ENCODE assay signal across 18 cellular contexts in the genomic region with DNA sequence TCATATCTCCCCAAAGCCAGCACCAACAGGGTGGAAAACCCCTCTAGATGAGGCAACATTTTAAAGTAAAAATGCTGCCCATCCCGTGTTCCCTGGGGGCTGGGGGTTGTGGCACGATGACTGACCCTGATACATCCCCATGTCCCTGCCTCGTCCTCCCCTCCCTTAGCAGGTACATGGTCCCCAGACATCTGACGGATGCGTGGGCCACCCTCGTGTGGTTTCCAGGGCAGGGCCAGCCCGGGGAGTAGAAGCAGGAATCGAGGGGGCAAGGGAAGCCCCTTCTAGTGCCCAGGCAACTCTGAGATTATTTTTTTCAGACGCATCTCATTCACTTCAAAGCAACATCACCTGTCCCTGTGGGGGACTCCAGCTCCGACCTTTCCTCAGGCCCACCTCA. TPM values are rescaled to one million over a fixed set of nuclear protein-coding genes. Genes with fewer than 3 reads are reported as not detected.
"Had no signal": no experiment of that assay in that cellular context is flagged by ENCODE, and none has a peak within 500 bp of the region (broad histone marks: within the 10 kb centered on the region; RNA-seq: fewer than 3 reads in every experiment).

No MANE protein-coding gene starts in this region.

- ATAC-seq: left colon; mucosa of descending colon; naive thymus-derived CD8-positive, alpha-beta T cell had no signal

- H3K9me3 Mint-ChIP-seq: naive thymus-derived CD8-positive, alpha-beta T cell had no signal

- H3K27ac Mint-ChIP-seq: naive thymus-derived CD8-positive, alpha-beta T cell had no signal

- DNase-seq: caudate nucleus; cortex of kidney; dorsolateral prefrontal cortex; effector CD8-positive, alpha-beta T cell; foreskin melanocyte; heart left ventricle; hippocampal formation; left colon; left ventricle myocardium superior; naive thymus-derived CD8-positive, alpha-beta T cell; sigmoid colon; stimulated activated CD4-positive, alpha-beta T cell treated with anti-CD3 and anti-CD28 coated beads, Interleukin-12 subunit alpha, Interleukin-12 subunit beta, amount 100 ng/mL, for 4 hours; stimulated activated naive CD4-positive, alpha-beta T cell; thyroid gland had no signal

- H3K4me3 ChIP-seq: heart left ventricle, mucosa of descending colon, sigmoid colon, skin epidermis, thyroid gland had no signal

- H3K27me3 ChIP-seq: thyroid gland had no signal

- H3K9me3 ChIP-seq: heart left ventricle, mucosa of descending colon, sigmoid colon, thyroid gland had no signal

- H3K4me3 Mint-ChIP-seq: naive thymus-derived CD8-positive, alpha-beta T cell had no signal

- H3K27ac ChIP-seq: heart left ventricle, sigmoid colon, skin epidermis, thyroid gland had no signal

- H3K36me3 ChIP-seq: heart left ventricle, sigmoid colon, thyroid gland had no signal

RNA-seq across cellular contexts. Expression of a gene that starts 3.5 kb away (rescaled TPM):
- total RNA-seq: left ventricle myocardium superior; lung microvascular endothelial cell; naive thymus-derived CD8-positive, alpha-beta T cell; pulmonary artery endothelial cell had no signal
- polyA plus RNA-seq: naive thymus-derived CD8-positive, alpha-beta T cell had no signal
